Comparison of ENCODE assay signal across 22 cellular contexts in the genomic region with DNA sequence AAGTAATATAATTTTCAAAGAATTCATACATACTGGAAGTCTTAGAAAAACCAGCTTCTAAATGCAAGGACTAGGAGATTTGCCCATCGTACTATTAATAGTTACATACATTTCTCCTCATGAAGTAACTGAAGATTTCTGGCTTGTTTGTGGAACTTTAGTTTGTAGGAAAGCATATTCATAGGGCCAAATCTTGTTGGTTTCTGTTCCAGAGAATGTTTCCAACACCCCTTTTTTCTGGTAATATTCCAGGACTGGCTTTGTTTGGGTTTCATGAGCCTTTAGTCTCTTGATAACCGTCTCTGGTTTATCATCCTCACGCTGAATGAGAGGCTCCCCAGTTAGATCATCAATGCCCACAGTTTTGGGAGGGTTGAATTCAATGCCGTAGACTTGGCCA.
"Had no signal": no experiment of that assay in that cellular context is flagged by ENCODE, and none has a peak within 500 bp of the region (broad histone marks: within the 10 kb centered on the region; RNA-seq: fewer than 3 reads in every experiment).

No MANE protein-coding gene starts in this region.

- H3K27ac ChIP-seq: ovary, prostate gland, right lobe of liver, spleen, testis, tibial nerve, upper lobe of right lung, vagina had no signal

- H3K27me3 ChIP-seq: ovary, right lobe of liver, spleen, testis, tibial nerve, upper lobe of right lung, vagina had no signal

- H3K36me3 ChIP-seq: ovary, prostate gland, right lobe of liver, spleen, tibial nerve, upper lobe of right lung, vagina had no signal

- H3K36me3 Mint-ChIP-seq: mesothelial cell of epicardium, natural killer cell had no signal

- H3K27ac Mint-ChIP-seq: mesothelial cell of epicardium; natural killer cell; stimulated activated memory B cell treated with anti-CD40 and anti-IgM and Interleukin-4, amounts not matched to agents 10 μg/mL and 1 μg/mL and 100 μg/mL, for 72 hours; stimulated activated naive CD8-positive, alpha-beta T cell treated with anti-CD3 and anti-CD28 coated beads, Interleukin-15, Interleukin-2, amounts not matched to agents 100 ng/mL and 50 ng/mL, for 24 hours had no signal

- ATAC-seq: esophagus mucosa; left lobe of liver; natural killer cell; right lobe of liver; stimulated activated memory B cell treated with anti-CD40 and anti-IgM and Interleukin-4, amounts not matched to agents 10 μg/mL and 1 μg/mL and 100 μg/mL, for 72 hours; upper lobe of right lung had no signal

- H3K9me3 Mint-ChIP-seq: mesothelial cell of epicardium; natural killer cell; neural crest cell; stimulated activated memory B cell treated with anti-CD40 and anti-IgM and Interleukin-4, amounts not matched to agents 10 μg/mL and 1 μg/mL and 100 μg/mL, for 72 hours; stimulated activated naive CD8-positive, alpha-beta T cell treated with anti-CD3 and anti-CD28 coated beads, Interleukin-15, Interleukin-2, amounts not matched to agents 100 ng/mL and 50 ng/mL, for 24 hours had no signal

- H3K9me3 ChIP-seq: ovary, prostate gland, right lobe of liver, spleen, testis, tibial nerve, upper lobe of right lung, vagina had no signal

- H3K27me3 Mint-ChIP-seq: stimulated activated memory B cell treated with anti-CD40 and anti-IgM and Interleukin-4, amounts not matched to agents 10 μg/mL and 1 μg/mL and 100 μg/mL, for 72 hours; stimulated activated naive CD8-positive, alpha-beta T cell treated with anti-CD3 and anti-CD28 coated beads, Interleukin-15, Interleukin-2, amounts not matched to agents 100 ng/mL and 50 ng/mL, for 24 hours had no signal

- DNase-seq: effector memory CD4-positive, alpha-beta T cell; foreskin melanocyte; hypothalamus; mammary epithelial cell; natural killer cell; ovary; right lobe of liver; spleen; stimulated activated CD4-positive, alpha-beta T cell treated with anti-CD3 and anti-CD28 coated beads, Interleukin-15, amount 100 ng/mL, for 24 hours; stimulated activated CD4-positive, alpha-beta T cell treated with anti-CD3 and anti-CD28 coated beads, Interleukin-1b, Interleukin-23, amount 100 ng/mL, for 48 hours; stimulated activated CD4-positive, alpha-beta T cell treated with anti-CD3 and anti-CD28 coated beads, Interleukin-4, amount 100 ng/mL, for 24 hours; testis; upper lobe of right lung had no signal

- H3K4me1 Mint-ChIP-seq: mesothelial cell of epicardium; natural killer cell; neural crest cell; stimulated activated memory B cell treated with anti-CD40 and anti-IgM and Interleukin-4, amounts not matched to agents 10 μg/mL and 1 μg/mL and 100 μg/mL, for 72 hours had no signal

- H3K4me3 Mint-ChIP-seq: mesothelial cell of epicardium; natural killer cell; neural crest cell; stimulated activated memory B cell treated with anti-CD40 and anti-IgM and Interleukin-4, amounts not matched to agents 10 μg/mL and 1 μg/mL and 100 μg/mL, for 72 hours; stimulated activated naive CD8-positive, alpha-beta T cell treated with anti-CD3 and anti-CD28 coated beads, Interleukin-15, Interleukin-2, amounts not matched to agents 100 ng/mL and 50 ng/mL, for 24 hours had no signal

- H3K4me3 ChIP-seq: ovary, prostate gland, right lobe of liver, spleen, testis, tibial nerve, upper lobe of right lung, vagina had no signal

- H3K4me1 ChIP-seq: prostate gland, spleen, testis, upper lobe of right lung, vagina had no signal
